ENCODE assay signal across 9 cellular contexts in genomic region chr1:19664453-19665043, GRCh38. TPM values are rescaled to one million over a fixed set of nuclear protein-coding genes. Genes with fewer than 3 reads are reported as not detected.
DNase-seq lines count a peak whose midpoint lies in the region; ATAC-seq and TF ChIP-seq lines count a peak whose summit lies in the region.
"Had no signal": no experiment of that assay in that cellular context is flagged by ENCODE, and none has a peak within 500 bp of the region (broad histone marks: within the 10 kb centered on the region; RNA-seq: fewer than 3 reads in every experiment).

Gene HTR6, plus strand, starts transcription at chr1:19664875. Its CDS starts 879 bp downstream, at chr1:19665754.

- DNase-seq in activated T-cell treated with anti-CD3 and anti-CD28 coated beads for 48 hours (ENCODE audit: low read depth) = peak; percentile 51
- DNase-seq in activated T-cell treated with anti-CD3 and anti-CD28 coated beads for 4 hours = no peak
- no peak for DNase-seq in activated CD8-positive, alpha-beta T cell treated with anti-CD3 and anti-CD28 coated beads for 36 hours
- no peak for DNase-seq in iPS DF 6.9 (ENCODE audit: low read depth, low spot score)
- no peak for DNase-seq in suprapubic skin (ENCODE audit: low spot score in 2 of 2)
- no peak for DNase-seq in tibial artery
- no peak for DNase-seq in inferior parietal cortex (ENCODE audit: extremely low spot score)
- no peak for DNase-seq in AML-193 (lab: John Stamatoyannopoulos, UW)

- intact Hi-C loops in activated CD8-positive, alpha-beta T cell treated with anti-CD3 and anti-CD28 coated beads for 36 hours (cut with micrococcal nuclease) = no loop called here
- intact Hi-C loops in tibial artery (cut with DNase I; ENCODE audit: low total_unique reads) = loop anchor here (2.0 kb wide), 1 partner anchor 38 kb away; no protein-coding TSS in a partner anchor

- TF ChIP-seq EP300 in suprapubic skin (IDR thresholded peaks at IDR 0.05) = no peak

- CTCF ChIA-PET in activated CD8-positive, alpha-beta T cell treated with anti-CD3 and anti-CD28 coated beads for 36 hours (lab: Charles Lee) = interaction anchor here (1.2 to 2.9 kb wide), 3 partner anchors 11 to 82 kb away, joined by 3 to 26 read pairs (median 5); no protein-coding TSS in a partner anchor

- peak within 1 kb of the TSS; percentile 51 for H3K4me3 ChIP-seq in iPS DF 6.9 (ENCODE audit: low read length)
- H3K4me3 ChIP-seq in suprapubic skin = peak within 1 kb of the TSS; percentile 45
- H3K4me3 ChIP-seq in tibial artery = peak within 1 kb of the TSS in 1 of 2 donors; percentile 43

- H3K9me3 Mint-ChIP-seq in activated CD8-positive, alpha-beta T cell treated with anti-CD3 and anti-CD28 coated beads for 36 hours = no peaks in the 10 kb centered on the region

- peak within 1 kb of the TSS; percentile 41 for H3K4me3 Mint-ChIP-seq in activated CD8-positive, alpha-beta T cell treated with anti-CD3 and anti-CD28 coated beads for 36 hours

- H3K4me1 ChIP-seq in iPS DF 6.9 (ENCODE audit: control insufficient read depth, insufficient read depth, low read length) (no peaks in the 10 kb centered on the region; the same call in 1 of the 2 replicates), suprapubic skin (peaks cover 19% of the 10 kb centered on the region), tibial artery (peaks cover 0 to 23% (median 13%) of the 10 kb centered on the region in 4 donors)

- no peak within 1 kb of the TSS for H3K27ac ChIP-seq in iPS DF 6.9 (ENCODE audit: low read length)
- no peak within 1 kb of the TSS for H3K27ac ChIP-seq in suprapubic skin
- no peak within 1 kb of the TSS for H3K27ac ChIP-seq in tibial artery
- H3K27ac ChIP-seq: RWPE1 had no signal

- no peaks in the 10 kb centered on the region for H3K36me3 Mint-ChIP-seq in activated CD8-positive, alpha-beta T cell treated with anti-CD3 and anti-CD28 coated beads for 36 hours (ENCODE audit: low read depth)

- POLR2A ChIA-PET in activated CD8-positive, alpha-beta T cell treated with anti-CD3 and anti-CD28 coated beads for 36 hours (lab: Charles Lee) = no interaction called here

- no peak for ATAC-seq in activated CD8-positive, alpha-beta T cell treated with anti-CD3 and anti-CD28 coated beads for 36 hours

- H3K36me3 ChIP-seq in iPS DF 6.9 (ENCODE audit: control insufficient read depth, insufficient read depth, low read length) (no peaks in the 10 kb centered on the region), suprapubic skin (no peaks in the 10 kb centered on the region), tibial artery (no peaks in the 10 kb centered on the region)

- peaks cover 28% of the 10 kb centered on the region for H3K27me3 Mint-ChIP-seq in activated CD8-positive, alpha-beta T cell treated with anti-CD3 and anti-CD28 coated beads for 36 hours

- no peak for TF ChIP-seq CTCF in activated CD8-positive, alpha-beta T cell treated with anti-CD3 and anti-CD28 coated beads for 36 hours (IDR thresholded peaks at IDR 0.05)
- TF ChIP-seq CTCF in suprapubic skin (IDR thresholded peaks at IDR 0.05) = no peak
- no peak for TF ChIP-seq CTCF in tibial artery (IDR thresholded peaks at IDR 0.05)

- H3K27ac Mint-ChIP-seq in activated CD8-positive, alpha-beta T cell treated with anti-CD3 and anti-CD28 coated beads for 36 hours = no peak within 1 kb of the TSS

- H3K9me3 ChIP-seq in iPS DF 6.9 (ENCODE audit: control insufficient read depth, insufficient read depth, low read length) = no peaks in the 10 kb centered on the region
- H3K9me3 ChIP-seq in suprapubic skin = no peaks in the 10 kb centered on the region
- no peaks in the 10 kb centered on the region for H3K9me3 ChIP-seq in tibial artery

- WGBS in iPS DF 6.9 (ENCODE audit: insufficient coverage, insufficient read length) = no CpG with 5 or more reads among the region's 57 CpGs
- WGBS in suprapubic skin = 4% methylated on average over 15 of the region's 57 CpGs

- H3K27me3 ChIP-seq in iPS DF 6.9 (ENCODE audit: control insufficient read depth, insufficient read depth, low read length) (peaks cover 21% of the 10 kb centered on the region), suprapubic skin (peaks cover 53% of the 10 kb centered on the region), tibial artery (peaks cover 0 to 70% of the 10 kb centered on the region in 2 donors)

- no peak for TF ChIP-seq POLR2A in suprapubic skin (IDR thresholded peaks at IDR 0.05)

- H3K4me1 Mint-ChIP-seq in activated CD8-positive, alpha-beta T cell treated with anti-CD3 and anti-CD28 coated beads for 36 hours (ENCODE audit: low read depth) = peaks cover 16% of the 10 kb centered on the region

RNA-seq across cellular contexts. Expression of gene HTR6, which starts in this region (rescaled TPM):
- not detected for total RNA-seq in activated CD8-positive, alpha-beta T cell treated with anti-CD3 and anti-CD28 coated beads for 36 hours
- 1 to 10 TPM in 1 of 4 donors, under 1 TPM in 1, not detected in 2; 0.23 to 2.4 TPM for total RNA-seq in suprapubic skin
